ENCODE assay signal across 7 cellular contexts in genomic region chr2:1101011-1101410, GRCh38.
"Had no signal": no experiment of that assay in that cellular context is flagged by ENCODE, and none has a peak within 500 bp of the region (broad histone marks: within the 10 kb centered on the region; RNA-seq: fewer than 3 reads in every experiment).

No MANE protein-coding gene starts in this region.

- H3K9ac ChIP-seq: GM23248, KMS-11 had no signal

- H3K36me3 Mint-ChIP-seq: IgD-negative memory B cell had no signal

- H3K9me3 Mint-ChIP-seq: IgD-negative memory B cell had no signal

- H3K4me1 Mint-ChIP-seq: IgD-negative memory B cell had no signal

- H3K4me3 Mint-ChIP-seq: IgD-negative memory B cell had no signal

- H3K4me1 ChIP-seq: HAP-1 had no signal

- H3K4me2 ChIP-seq: KMS-11 had no signal

- H2AFZ ChIP-seq: GM23248 had no signal

- DNase-seq: GM23248, KBM-7 had no signal

- H3K9me3 ChIP-seq: HAP-1 had no signal

- H3K27me3 Mint-ChIP-seq: IgD-negative memory B cell had no signal

- H3K27ac ChIP-seq: GM23248, KMS-11 had no signal

- ATAC-seq: HCT116, HepG2 had no signal
